In genomic region chr11:68040957-68041591, GRCh38 we compare ENCODE assay signal across 2 cellular contexts.
TF ChIP-seq lines count a peak whose summit lies in the region.

No MANE protein-coding gene starts in this region.

TF ChIP-seq in SK-N-SH, 30 proteins besides CTCF, POLR2A, EP300 and RAD21 (continued from another document):
- TF ChIP-seq FOXM1 (IDR thresholded peaks at IDR 0.05; ENCODE audit: low read depth) (no peak), EZH2phosphoT487 (IDR thresholded peaks at IDR 0.05; ENCODE audit: borderline replicate concordance, low read depth) (no peak), GATA2 (CRISPR knock-in tag; IDR thresholded peaks at IDR 0.05) (no peak), SIN3A (IDR thresholded peaks at IDR 0.05; ENCODE audit: borderline replicate concordance, low read depth, low read length) (no peak), IRF3 (IDR thresholded peaks at IDR 0.05; ENCODE audit: low read depth, low read length) (no peak), FOXJ3 (CRISPR knock-in tag; IDR thresholded peaks at IDR 0.05) (no peak), JUND (IDR thresholded peaks at IDR 0.05) (no peak), RXRA (IDR thresholded peaks at IDR 0.05; ENCODE audit: borderline replicate concordance, low read depth) (no peak), USF1 (IDR thresholded peaks at IDR 0.05; ENCODE audit: borderline replicate concordance, low read depth) (no peak), ZBTB33 (IDR thresholded peaks at IDR 0.05; ENCODE audit: borderline replicate concordance, low read depth) (no peak), PBX3 (IDR thresholded peaks at IDR 0.05) (no peak), POLR2AphosphoS5 (IDR thresholded peaks at IDR 0.05; ENCODE audit: low read depth, low read length) (no peak)

TF ChIP-seq in SK-N-SH treated with all-trans-retinoic acid at 6 μM for 48 hours, 23 proteins besides CTCF, POLR2A, EP300 and RAD21 (continued from another document):
- TF ChIP-seq CREB5 (CRISPR knock-in tag; IDR thresholded peaks at IDR 0.05; ENCODE audit: low read depth) (no peak), TOX (CRISPR knock-in tag; IDR thresholded peaks at IDR 0.05; ENCODE audit: borderline replicate concordance) (no peak), PPARA (CRISPR knock-in tag; IDR thresholded peaks at IDR 0.05; ENCODE audit: borderline replicate concordance) (no peak), PATZ1 (CRISPR knock-in tag; IDR thresholded peaks at IDR 0.05; ENCODE audit: borderline replicate concordance) (no peak), ZNF70 (CRISPR knock-in tag; IDR thresholded peaks at IDR 0.05) (no peak), OSR1 (CRISPR knock-in tag; IDR thresholded peaks at IDR 0.05) (no peak), CSRNP3 (CRISPR knock-in tag; IDR thresholded peaks at IDR 0.05) (no peak), ZC3H10 (CRISPR knock-in tag; IDR thresholded peaks at IDR 0.05) (no peak)
